In genomic region chr3:179452166-179452544, GRCh38 we compare ENCODE assay signal across 8 cellular contexts. TPM values are rescaled to one million over a fixed set of nuclear protein-coding genes. Genes with fewer than 3 reads are reported as not detected.
DNase-seq lines count a peak whose midpoint lies in the region; ATAC-seq and TF ChIP-seq lines count a peak whose summit lies in the region.

No MANE protein-coding gene starts in this region.

- no peaks in the 10 kb centered on the region for H3K9me3 ChIP-seq in SK-N-MC (ENCODE audit: low read depth, low read length)
- H3K9me3 ChIP-seq in Karpas-422 (ENCODE audit: low read length) = no peaks in the 10 kb centered on the region

- H3K4me3 ChIP-seq in SK-N-MC (peak overlapping the region; percentile 89), fibroblast of pulmonary artery (replicated peaks; ENCODE audit: low read depth, low read length) (peak overlapping the region; percentile 76), skeletal muscle cell (ENCODE audit: low read depth, low read length) (peak overlapping the region; percentile 88), Karpas-422 (ENCODE audit: low read length) (no peak overlapping the region)

- peak; percentile 53 for DNase-seq in GM03348 (ENCODE audit: low spot score)
- DNase-seq in SK-N-MC (ENCODE audit: low read depth, low spot score) = peak; percentile 97
- DNase-seq in fibroblast of pulmonary artery (ENCODE audit: low read depth) = peak; percentile 90
- peak; percentile 44 for DNase-seq in skeletal muscle cell (ENCODE audit: low read depth)
- DNase-seq in NK-92 (lab: John Stamatoyannopoulos, UW; ENCODE audit: unreplicated experiment) = no peak
- no peak for DNase-seq in Karpas-422

- H3K79me2 ChIP-seq in Karpas-422 (ENCODE audit: low read length) = no peaks in the 10 kb centered on the region

- H3K27ac ChIP-seq in SK-N-MC (peak overlapping the region; percentile 97), Karpas-422 (ENCODE audit: low read length) (no peak overlapping the region)

- H2AFZ ChIP-seq in Karpas-422 (ENCODE audit: low read length) = no peak overlapping the region

- H3K9ac ChIP-seq in SK-N-MC (ENCODE audit: insufficient read length) (peak overlapping the region; percentile 84), Karpas-422 (ENCODE audit: low read length) (no peak overlapping the region)

- no peaks in the 10 kb centered on the region for H3K9me2 ChIP-seq in Karpas-422 (replicated peaks; ENCODE audit: insufficient read depth, low read length)

- H3K27me3 ChIP-seq in Karpas-422 (ENCODE audit: low read length) = no peaks in the 10 kb centered on the region

- no peak for TF ChIP-seq CTCF in fibroblast of pulmonary artery (IDR thresholded peaks at IDR 0.05; ENCODE audit: low read length, missing control alignments)

- no peak overlapping the region for H3K4me2 ChIP-seq in Karpas-422 (ENCODE audit: low read depth, low read length, poor library complexity, severe bottlenecking)

- no peaks in the 10 kb centered on the region for H4K20me1 ChIP-seq in Karpas-422 (ENCODE audit: insufficient read depth, low read depth, low read length)

- H3K4me1 ChIP-seq in Karpas-422 (ENCODE audit: low read length) = peaks cover 17% of the 10 kb centered on the region

- ATAC-seq in GM21367 (IDR thresholded peaks at IDR 0.05; ENCODE audit: unreplicated experiment) = no peak
- no peak for ATAC-seq in HG02798 (IDR thresholded peaks at IDR 0.05; ENCODE audit: poor library complexity, unreplicated experiment)

- H3K36me3 ChIP-seq in SK-N-MC (ENCODE audit: insufficient read depth, low read length) (peaks cover 5% of the 10 kb centered on the region; the same call in 1 of the 2 replicates), Karpas-422 (ENCODE audit: insufficient read depth, low read length) (no peaks in the 10 kb centered on the region)

RNA-seq across cellular contexts. Expression of gene GNB4, which starts 0.9 kb away (rescaled TPM):
- total RNA-seq in Karpas-422 (2014; rRNA removed; shearing (Covaris generic); ENCODE audit: low replicate concordance) = 0.18 and 0.78 TPM in 2 replicates

Comparison
In these comparisons a context has a peak if more than half of its experiments do, and no peak if none do; other contexts are left out.
1. DNase-seq: peak in GM03348 (single experiment), SK-N-MC (single experiment), fibroblast of pulmonary artery (single experiment) and skeletal muscle cell (single experiment); none in NK-92 (single experiment) and Karpas-422 (single experiment).